18 cellular contexts compared by ENCODE assay signal in genomic region chr7:39697481-39697880, GRCh38.
"Had no signal": no experiment of that assay in that cellular context is flagged by ENCODE, and none has a peak within 500 bp of the region (broad histone marks: within the 10 kb centered on the region; RNA-seq: fewer than 3 reads in every experiment).

No MANE protein-coding gene starts in this region.

- H3K27ac ChIP-seq: dorsolateral prefrontal cortex, lower lobe of right lung, suprapubic skin, transverse colon had no signal

- H3K9me3 Mint-ChIP-seq: activated T-helper 1 cell treated with anti-CD3 and anti-CD28 coated beads, Interleukin-12 subunit alpha, Interleukin-12 subunit beta, Interleukin-2, Interleukin-4 antibody, amounts not matched to agents 30 ng/mL and 10 ng/mL and 1 ng/mL, durations not matched to agents 14 hours and 24 hours and 36 hours had no signal

- DNase-seq: activated gamma-delta T cell treated with Interleukin-2 at 50 U/mL for 16 hours; activated naive CD8-positive, alpha-beta T cell treated with anti-CD3 and anti-CD28 coated beads, Interleukin-2, amount 10 ng/mL, durations not matched to agents 7 days and 5 days; caudate nucleus; dorsolateral prefrontal cortex; lower lobe of right lung; midbrain; stimulated activated CD4-positive, alpha-beta T cell treated with anti-CD3 and anti-CD28 coated beads, Interleukin-12 subunit alpha, Interleukin-12 subunit beta, amount 100 ng/mL, for 4 hours; stimulated activated CD4-positive, alpha-beta T cell treated with anti-CD3 and anti-CD28 coated beads, Interleukin-1b, Interleukin-23, amount 100 ng/mL, for 48 hours; stimulated activated CD8-positive, alpha-beta memory T cell treated with anti-CD3 and anti-CD28 coated beads, Interleukin-4, amount 100 ng/mL, for 48 hours; stimulated activated naive CD4-positive, alpha-beta T cell treated with Interleukin-2 at 50 U/mL for 16 hours; T1000; transverse colon; uterus had no signal

- ATAC-seq: activated CD4-positive, CD25-positive, alpha-beta regulatory T cell treated with anti-CD3 and anti-CD28 coated beads, Interleukin-2, amount 50 U/mL, for 24 hours; lower lobe of right lung had no signal

- H3K9me3 ChIP-seq: lower lobe of right lung, suprapubic skin, transverse colon, uterus had no signal

- H3K4me3 ChIP-seq: dorsolateral prefrontal cortex, hepatocyte, lower lobe of right lung, suprapubic skin, transverse colon, uterus had no signal

- H3K4me3 Mint-ChIP-seq: activated naive CD8-positive, alpha-beta T cell treated with anti-CD3 and anti-CD28 coated beads, Interleukin-2, amount 10 ng/mL, durations not matched to agents 7 days and 5 days; activated T-helper 1 cell treated with anti-CD3 and anti-CD28 coated beads, Interleukin-12 subunit alpha, Interleukin-12 subunit beta, Interleukin-2, Interleukin-4 antibody, amounts not matched to agents 30 ng/mL and 10 ng/mL and 1 ng/mL, durations not matched to agents 14 hours and 24 hours and 36 hours; brain had no signal

- H3K27me3 Mint-ChIP-seq: activated naive CD8-positive, alpha-beta T cell treated with anti-CD3 and anti-CD28 coated beads, Interleukin-2, amount 10 ng/mL, durations not matched to agents 7 days and 5 days had no signal

- H3K4me1 ChIP-seq: lower lobe of right lung, transverse colon, uterus had no signal

- H3K36me3 ChIP-seq: uterus had no signal

- H3K27ac Mint-ChIP-seq: activated naive CD8-positive, alpha-beta T cell treated with anti-CD3 and anti-CD28 coated beads, Interleukin-2, amount 10 ng/mL, durations not matched to agents 7 days and 5 days; activated T-helper 1 cell treated with anti-CD3 and anti-CD28 coated beads, Interleukin-12 subunit alpha, Interleukin-12 subunit beta, Interleukin-2, Interleukin-4 antibody, amounts not matched to agents 30 ng/mL and 10 ng/mL and 1 ng/mL, durations not matched to agents 14 hours and 24 hours and 36 hours had no signal

- H3K27me3 ChIP-seq: dorsolateral prefrontal cortex, hepatocyte, suprapubic skin, transverse colon, uterus had no signal
